10 cellular contexts compared by ENCODE assay signal in genomic region chr1:167669209-167670139, GRCh38. TPM values are rescaled to one million over a fixed set of nuclear protein-coding genes. Genes with fewer than 3 reads are reported as not detected.
A peak's percentile ranks its signal among the peaks of the same experiment; 100 is the strongest.
DNase-seq lines count a peak whose midpoint lies in the region; ATAC-seq, FAIRE-seq and TF ChIP-seq lines count a peak whose summit lies in the region.
"Had no signal": no experiment of that assay in that cellular context is flagged by ENCODE, and none has a peak within 500 bp of the region (broad histone marks: within the 10 kb centered on the region; RNA-seq: fewer than 3 reads in every experiment).

No MANE protein-coding gene starts in this region.

- no peaks in the 10 kb centered on the region for H3K79me2 ChIP-seq in SK-N-SH (ENCODE audit: insufficient read depth)

- intact Hi-C loops in left ventricle myocardium inferior (cut with micrococcal nuclease) (no loop called here), lower leg skin (cut with DNase I; ENCODE audit: low total_unique reads) (no loop called here)

- H2AFZ ChIP-seq in SK-N-SH (ENCODE audit: low read depth), result no peak overlapping the region

- no peak for TF ChIP-seq RAD21 in SK-N-SH (IDR thresholded peaks at IDR 0.05; ENCODE audit: low read length)

- peaks cover 26% of the 10 kb centered on the region for H3K4me1 Mint-ChIP-seq in chondrocyte (ENCODE audit: low read depth)

- peaks cover 4% of the 10 kb centered on the region for H3K27me3 Mint-ChIP-seq in chondrocyte (ENCODE audit: low read depth)

- no peaks in the 10 kb centered on the region for H4K20me1 ChIP-seq in SK-N-SH (ENCODE audit: insufficient read depth)

- TF ChIP-seq EP300 in SK-N-SH (IDR thresholded peaks at IDR 0.05; ENCODE audit: borderline replicate concordance in 1 of 2, low read depth in 1 of 2, low read length in 1 of 2), result no peak

- ATAC-seq in GM21381 (IDR thresholded peaks at IDR 0.05; ENCODE audit: unreplicated experiment) (peak; percentile 48), HG03558 (IDR thresholded peaks at IDR 0.05; ENCODE audit: extremely low read depth, unreplicated experiment) (peak; percentile 33), HG03108 (IDR thresholded peaks at IDR 0.05; ENCODE audit: unreplicated experiment) (no peak)

- no peak overlapping the region for H3K4me3 ChIP-seq in left ventricle myocardium inferior
- H3K4me3 ChIP-seq in SK-N-SH (ENCODE audit: low read depth in 2 of 2, low read length in 1 of 2), result no peak overlapping the region
- no peak overlapping the region for H3K4me3 ChIP-seq in lower leg skin (ENCODE audit: low read depth, poor library complexity, severe bottlenecking)

- WGBS in SK-N-SH (ENCODE audit: low lambda C conversion rate), result 84% methylated on average over 6 of the region's 6 CpGs
- WGBS in lower leg skin, 2 donors, result 70 to 73% methylated on average over 6 of the region's 6 CpGs

- DNase-seq in GM12891 (ENCODE audit: insufficient read length, low spot score), result no peak
- DNase-seq in left ventricle myocardium inferior, result no peak
- no peak for DNase-seq in SK-N-SH
- no peak for DNase-seq in lower leg skin (ENCODE audit: low spot score in 2 of 2)
- DNase-seq in chondrocyte (ENCODE audit: low spot score), result no peak
- DNase-seq: KG1 had no signal

- TF ChIP-seq POLR2A in GM12891 (IDR thresholded peaks at IDR 0.05; ENCODE audit: low read depth, low read length) (no peak), lower leg skin (IDR thresholded peaks at IDR 0.05) (no peak)

- CTCF ChIA-PET in SK-N-SH (lab: Yijun Ruan, JAX), result interaction anchor here (1.0 to 2.4 kb wide), 2 partner anchors 18 to 62 kb away, joined by 3 to 8 read pairs; no protein-coding TSS in a partner anchor

- H3K4me3 Mint-ChIP-seq in chondrocyte (ENCODE audit: unreplicated experiment), result no peak overlapping the region
- H3K4me3 Mint-ChIP-seq: T-helper 1 cell treated with Interleukin-12 subunit alpha and Interleukin-12 subunit beta and Interleukin-4 antibody, amounts not matched to agents 30 μg/mL and 1 μg/mL, for 36 hours had no signal

- no peak overlapping the region for H3K27ac Mint-ChIP-seq in chondrocyte (ENCODE audit: unreplicated experiment)
- H3K27ac Mint-ChIP-seq: T-helper 1 cell treated with Interleukin-12 subunit alpha and Interleukin-12 subunit beta and Interleukin-4 antibody, amounts not matched to agents 30 μg/mL and 1 μg/mL, for 36 hours had no signal

- H3K4me1 ChIP-seq in left ventricle myocardium inferior (peaks cover 91% of the 10 kb centered on the region), SK-N-SH (ENCODE audit: control insufficient read depth in 1 of 2, insufficient read depth in 2 of 2, low read depth in 1 of 2, low read length in 1 of 2) (peaks cover 0 to 6% of the 10 kb centered on the region in 2 experiments; a peak in 1 of 4 replicates)

- H3K27me3 ChIP-seq in left ventricle myocardium inferior (ENCODE audit: low read depth), result no peaks in the 10 kb centered on the region
- H3K27me3 ChIP-seq in SK-N-SH (ENCODE audit: insufficient read depth), result no peaks in the 10 kb centered on the region

- H3K36me3 Mint-ChIP-seq in chondrocyte (ENCODE audit: low read depth), result peaks cover 3% of the 10 kb centered on the region

- no peaks in the 10 kb centered on the region for H3K9me2 ChIP-seq in SK-N-SH

- H3K9ac ChIP-seq in SK-N-SH, result no peak overlapping the region

- peak; percentile 58 for FAIRE-seq in GM12891 (lab: Jason Lieb, UNC)

- H3K9me3 ChIP-seq in left ventricle myocardium inferior (replicated peaks) (no peaks in the 10 kb centered on the region), SK-N-SH (no peaks in the 10 kb centered on the region)

- H3K36me3 ChIP-seq in left ventricle myocardium inferior (peaks cover 8% of the 10 kb centered on the region), SK-N-SH (replicated peaks in 1 of 2; ENCODE audit: control insufficient read depth in 1 of 2, insufficient read depth in 2 of 2, low read length in 1 of 2) (peaks cover 0 to 3% of the 10 kb centered on the region in 2 experiments)

- TF ChIP-seq CTCF in left ventricle myocardium inferior (IDR thresholded peaks at IDR 0.05; ENCODE audit: borderline replicate concordance) (no peak), SK-N-SH (IDR thresholded peaks at IDR 0.05) (no peak), lower leg skin (IDR thresholded peaks at IDR 0.05) (no peak), chondrocyte (IDR thresholded peaks at IDR 0.05) (no peak)

- no peaks in the 10 kb centered on the region for H3F3A ChIP-seq in SK-N-SH (replicated peaks; ENCODE audit: insufficient read depth)

- no peaks in the 10 kb centered on the region for H3K9me3 Mint-ChIP-seq in chondrocyte (ENCODE audit: low read depth)
- H3K9me3 Mint-ChIP-seq: T-helper 1 cell treated with Interleukin-12 subunit alpha and Interleukin-12 subunit beta and Interleukin-4 antibody, amounts not matched to agents 30 μg/mL and 1 μg/mL, for 36 hours had no signal

- H3K27ac ChIP-seq in left ventricle myocardium inferior (replicated peaks), result peak overlapping the region; percentile 83
- no peak overlapping the region for H3K27ac ChIP-seq in SK-N-SH (ENCODE audit: low read depth in 2 of 2, low read length in 1 of 2)

- POLR2A ChIA-PET in SK-N-SH (lab: Yijun Ruan, JAX), result interaction anchor here (0.6 kb wide), 1 partner anchor 32 kb away, joined by 3 read pairs; no protein-coding TSS in a partner anchor

- H3K4me2 ChIP-seq in SK-N-SH, result no peak overlapping the region

TF ChIP-seq in GM12891, 5 proteins besides CTCF, POLR2A, EP300 and RAD21:
- TF ChIP-seq POLR2AphosphoS5 (IDR thresholded peaks at IDR 0.05; ENCODE audit: low read depth, low read length) (no peak), SPI1 (IDR thresholded peaks at IDR 0.05; ENCODE audit: low read depth, low read length) (peak; percentile 50; the same call in 1 of the 2 replicates), TAF1 (IDR thresholded peaks at IDR 0.05; ENCODE audit: low read depth, low read length) (no peak), POU2F2 (IDR thresholded peaks at IDR 0.05; ENCODE audit: low read depth, low read length) (0 out of 2 replicates have a peak, but pooled peaks have one; percentile 18)

TF ChIP-seq in SK-N-SH, 30 proteins besides CTCF, POLR2A, EP300 and RAD21:
- TF ChIP-seq USF2 (IDR thresholded peaks at IDR 0.05; ENCODE audit: borderline replicate concordance, low read depth, low read length), result no peak
- no peak for TF ChIP-seq FOXJ3 (CRISPR knock-in tag; IDR thresholded peaks at IDR 0.05)
- no peak for TF ChIP-seq MAX (IDR thresholded peaks at IDR 0.05; ENCODE audit: low read depth)
- no peak for TF ChIP-seq IRF3 (IDR thresholded peaks at IDR 0.05; ENCODE audit: low read depth, low read length)
- no peak for TF ChIP-seq SMC3 (IDR thresholded peaks at IDR 0.05; ENCODE audit: low read depth, low read length)
- no peak for TF ChIP-seq YY1 (IDR thresholded peaks at IDR 0.05; ENCODE audit: low read depth)
- no peak for TF ChIP-seq MXI1 (IDR thresholded peaks at IDR 0.05; ENCODE audit: low read depth, low read length)
- TF ChIP-seq TAF1 (IDR thresholded peaks at IDR 0.05; ENCODE audit: borderline replicate concordance, low read depth, low read length), result no peak
- TF ChIP-seq RCOR1 (IDR thresholded peaks at IDR 0.05; ENCODE audit: low read length), result no peak
- TF ChIP-seq CHD2 (IDR thresholded peaks at IDR 0.05; ENCODE audit: low read length, partially characterized antibody), result no peak
- TF ChIP-seq FOXM1 (IDR thresholded peaks at IDR 0.05; ENCODE audit: low read depth), result no peak
- TF ChIP-seq NFIC (IDR thresholded peaks at IDR 0.05; ENCODE audit: borderline replicate concordance), result no peak

RNA-seq across cellular contexts. Expression of gene RCSD1, which starts 39.4 kb away (rescaled TPM):
- polyA plus RNA-seq in GM12891 (2012; ENCODE audit: low read depth, missing spikeins), result 60.0 TPM
- total RNA-seq in left ventricle myocardium inferior (42.7 TPM), lower leg skin (1 to 10 TPM; 2.4 to 8.7 (median 4.4) TPM), chondrocyte (1.1 to 1.4 TPM in 2 of 3 replicates, not detected in the other)
- 0.02 and 0.03 TPM in 2 replicates for polyA plus RNA-seq in SK-N-SH (2012; rRNA removed)
- polyA plus RNA-seq in SK-N-SH (2012; cell fraction: cytosol; rRNA removed), result 0.03 and 0.04 TPM in 2 replicates
- not detected in 2 replicates for polyA plus RNA-seq in SK-N-SH (2012; cell fraction: nucleus; rRNA removed)

RNA-seq across cellular contexts. Expression of gene MPZL1, which starts 52.3 kb away (rescaled TPM):
- 15.6 TPM for polyA plus RNA-seq in GM12891 (2012; ENCODE audit: low read depth, missing spikeins)
- total RNA-seq in left ventricle myocardium inferior, result 28.9 TPM
- 27.3 and 34.4 TPM in 2 replicates for polyA plus RNA-seq in SK-N-SH (2012; rRNA removed)
- polyA plus RNA-seq in SK-N-SH (2012; cell fraction: cytosol; rRNA removed), result 34.9 and 39.9 TPM in 2 replicates
- 17.1 and 32.0 TPM in 2 replicates for polyA plus RNA-seq in SK-N-SH (2012; cell fraction: nucleus; rRNA removed)
- 10 to 100 TPM; 24.9 to 54.6 (median 30.9) TPM for total RNA-seq in lower leg skin
- total RNA-seq in chondrocyte, result 195 to 215 TPM (median 198 TPM) in 3 replicates
